1 cellular context compared by ENCODE assay signal in genomic region chr2:230472619-230473018, GRCh38.
TF ChIP-seq lines count a peak whose summit lies in the region.

No MANE protein-coding gene starts in this region.

TF ChIP-seq in WTC11, 78 proteins besides CTCF, POLR2A, EP300 and RAD21 (continued from another document):
- TF ChIP-seq PRDM15 (CRISPR knock-in tag; IDR thresholded peaks at IDR 0.05) = no peak
- TF ChIP-seq MXD4 (CRISPR knock-in tag; IDR thresholded peaks at IDR 0.05; ENCODE audit: borderline replicate concordance) = no peak
- TF ChIP-seq ZNF121 (CRISPR knock-in tag; IDR thresholded peaks at IDR 0.05) = no peak
- no peak for TF ChIP-seq ETV6 (CRISPR knock-in tag; IDR thresholded peaks at IDR 0.05)
- no peak for TF ChIP-seq E2F5 (CRISPR knock-in tag; IDR thresholded peaks at IDR 0.05)
- no peak for TF ChIP-seq ZNF263 (CRISPR knock-in tag; IDR thresholded peaks at IDR 0.05; ENCODE audit: low read depth)
- TF ChIP-seq USF2 (CRISPR knock-in tag; IDR thresholded peaks at IDR 0.05) = no peak
- no peak for TF ChIP-seq FOXP4 (CRISPR knock-in tag; IDR thresholded peaks at IDR 0.05)
- TF ChIP-seq MAX (CRISPR knock-in tag; IDR thresholded peaks at IDR 0.05) = no peak
- no peak for TF ChIP-seq JUN (CRISPR knock-in tag; IDR thresholded peaks at IDR 0.05)
- TF ChIP-seq GRHL2 (CRISPR knock-in tag; IDR thresholded peaks at IDR 0.05; ENCODE audit: insufficient replicate concordance, severe bottlenecking) = no peak
- no peak for TF ChIP-seq RELA (CRISPR knock-in tag; IDR thresholded peaks at IDR 0.05; ENCODE audit: borderline replicate concordance)
TF ChIP-seq in WTC11: peak in this region for 0.
